1 cellular context compared by ENCODE assay signal in genomic region chr14:100213587-100213955, GRCh38.
TF ChIP-seq lines count a peak whose summit lies in the region.

No MANE protein-coding gene starts in this region.

TF ChIP-seq in HepG2, 621 proteins besides CTCF, POLR2A, EP300 and RAD21:
- no peak for TF ChIP-seq ZBTB49 (CRISPR knock-in tag; IDR thresholded peaks at IDR 0.05; ENCODE audit: borderline replicate concordance)
- no peak for TF ChIP-seq RFX3 (CRISPR knock-in tag; IDR thresholded peaks at IDR 0.05)
- TF ChIP-seq HNF4A (CRISPR knock-in tag; IDR thresholded peaks at IDR 0.05): no peak
- TF ChIP-seq MYNN (CRISPR knock-in tag; IDR thresholded peaks at IDR 0.05; ENCODE audit: low read depth): no peak
- 0 out of 2 replicates have a peak, but pooled peaks have one; percentile 2 for TF ChIP-seq RFXAP (CRISPR knock-in tag; IDR thresholded peaks at IDR 0.05; ENCODE audit: borderline replicate concordance)
- TF ChIP-seq ZNF280D (CRISPR knock-in tag; IDR thresholded peaks at IDR 0.05): 0 out of 2 replicates have a peak, but pooled peaks have one; percentile 23
- no peak for TF ChIP-seq ZNF143 (CRISPR knock-in tag; IDR thresholded peaks at IDR 0.05)
- TF ChIP-seq MXI1 (IDR thresholded peaks at IDR 0.05; ENCODE audit: borderline replicate concordance, low read depth, low read length): no peak
- TF ChIP-seq ZNF552 (CRISPR knock-in tag; IDR thresholded peaks at IDR 0.05; ENCODE audit: borderline replicate concordance): no peak
- TF ChIP-seq ZNF770 (CRISPR knock-in tag; IDR thresholded peaks at IDR 0.05): peak; percentile 75
- no peak for TF ChIP-seq SKIL (CRISPR knock-in tag; IDR thresholded peaks at IDR 0.05; ENCODE audit: borderline replicate concordance)
- no peak for TF ChIP-seq NCOA1 (CRISPR knock-in tag; IDR thresholded peaks at IDR 0.05)
- no peak for TF ChIP-seq ESRRA (CRISPR knock-in tag; IDR thresholded peaks at IDR 0.05; ENCODE audit: low read depth)
- TF ChIP-seq HOXD1 (CRISPR knock-in tag; IDR thresholded peaks at IDR 0.05): 0 out of 2 replicates have a peak, but pooled peaks have one; percentile 8
- no peak for TF ChIP-seq CHD4 (IDR thresholded peaks at IDR 0.05; ENCODE audit: borderline replicate concordance, low read length)
- TF ChIP-seq ZNF350 (CRISPR knock-in tag; IDR thresholded peaks at IDR 0.05; ENCODE audit: borderline replicate concordance, low read depth): no peak
- TF ChIP-seq MIER3 (CRISPR knock-in tag; IDR thresholded peaks at IDR 0.05; ENCODE audit: borderline replicate concordance): no peak
- no peak for TF ChIP-seq ZNF33A (CRISPR knock-in tag; IDR thresholded peaks at IDR 0.05; ENCODE audit: borderline replicate concordance)
- no peak for TF ChIP-seq ZNF574 (CRISPR knock-in tag; IDR thresholded peaks at IDR 0.05)
- no peak for TF ChIP-seq ZNF615 (CRISPR knock-in tag; IDR thresholded peaks at IDR 0.05; ENCODE audit: borderline replicate concordance)
- no peak for TF ChIP-seq GRHL1 (CRISPR knock-in tag; conservative IDR thresholded peaks at IDR 0.05)
- no peak for TF ChIP-seq RBM39 (IDR thresholded peaks at IDR 0.05; ENCODE audit: low read depth, low read length, poor library complexity, severe bottlenecking)
- no peak for TF ChIP-seq NCOA2 (CRISPR knock-in tag; IDR thresholded peaks at IDR 0.05)
- no peak for TF ChIP-seq NFKB2 (CRISPR knock-in tag; IDR thresholded peaks at IDR 0.05; ENCODE audit: borderline replicate concordance)
- TF ChIP-seq ZNF441 (CRISPR knock-in tag; IDR thresholded peaks at IDR 0.05; ENCODE audit: borderline replicate concordance): no peak
- no peak for TF ChIP-seq TEF (CRISPR knock-in tag; IDR thresholded peaks at IDR 0.05)
- no peak for TF ChIP-seq PHF21A (CRISPR knock-in tag; IDR thresholded peaks at IDR 0.05)
- no peak for TF ChIP-seq ZBTB7B (CRISPR knock-in tag; IDR thresholded peaks at IDR 0.05)
- TF ChIP-seq SALL1 (CRISPR knock-in tag; IDR thresholded peaks at IDR 0.05): no peak
- no peak for TF ChIP-seq ARID4A (CRISPR knock-in tag; IDR thresholded peaks at IDR 0.05; ENCODE audit: borderline replicate concordance)
- no peak for TF ChIP-seq TSC22D2 (CRISPR knock-in tag; IDR thresholded peaks at IDR 0.05; ENCODE audit: borderline replicate concordance)
- no peak for TF ChIP-seq ELF3 (CRISPR knock-in tag; IDR thresholded peaks at IDR 0.05)
